ENCODE assay signal across 18 cellular contexts in the genomic region with DNA sequence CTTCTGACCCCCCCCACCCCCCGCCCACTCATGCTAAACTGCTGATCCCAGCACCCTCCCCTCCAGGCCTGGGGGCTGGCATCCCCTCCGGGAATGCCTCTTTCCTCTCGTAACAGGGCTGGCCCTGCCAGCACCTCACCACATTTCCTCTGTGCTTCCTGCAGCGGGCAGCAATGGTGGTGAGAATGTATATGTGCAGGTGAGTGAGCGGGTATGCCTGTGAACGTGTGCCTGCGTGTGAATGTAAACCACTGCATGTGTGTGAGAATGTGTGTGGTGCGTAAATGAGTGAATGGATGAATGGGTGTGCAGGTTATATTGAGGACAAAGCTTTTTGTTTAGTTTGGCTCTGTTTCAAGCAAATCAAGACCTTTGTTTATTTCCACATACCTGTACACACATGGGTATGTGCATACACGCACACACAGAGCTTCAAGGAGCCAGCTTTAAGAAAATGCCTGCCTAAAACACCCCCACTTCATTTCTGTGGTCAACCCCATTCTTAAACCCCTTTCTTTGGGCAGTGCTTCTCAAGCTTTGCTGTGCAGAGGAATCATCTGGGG.
"Had no signal": no experiment of that assay in that cellular context is flagged by ENCODE, and none has a peak within 500 bp of the region (broad histone marks: within the 10 kb centered on the region; RNA-seq: fewer than 3 reads in every experiment).

No MANE protein-coding gene starts in this region.

- H3K4me3 Mint-ChIP-seq: activated CD4-positive, alpha-beta memory T cell treated with anti-CD3 and anti-CD28 coated beads for 36 hours; activated naive CD4-positive, alpha-beta T cell treated with anti-CD3 and anti-CD28 coated beads, Interleukin-2, amount 50 U/mL, for 24 hours; naive thymus-derived CD4-positive, alpha-beta T cell had no signal

- H3K4me1 ChIP-seq: esophagus muscularis mucosa, heart right ventricle, psoas muscle had no signal

- H3K9me3 ChIP-seq: ovary, psoas muscle had no signal

- H3K27me3 ChIP-seq: esophagus muscularis mucosa, heart right ventricle, ovary, upper lobe of left lung had no signal

- DNase-seq: activated CD4-positive, alpha-beta memory T cell treated with anti-CD3 and anti-CD28 coated beads for 36 hours; activated effector memory CD4-positive, alpha-beta T cell treated with Interleukin-2 at 50 U/mL for 16 hours; activated T-cell treated with anti-CD3 and anti-CD28 coated beads, Interleukin-2, amount 50 U/mL, for 1 hour; effector CD4-positive, alpha-beta T cell; heart right ventricle; kidney glomerular epithelial cell; mesenchymal stem cell; naive thymus-derived CD4-positive, alpha-beta T cell; ovary; psoas muscle; right cardiac atrium; stimulated activated CD4-positive, alpha-beta T cell treated with anti-CD3 and anti-CD28 coated beads, Interleukin-2, amount 100 ng/mL, for 48 hours; WERI-Rb-1 had no signal

- H3K27me3 Mint-ChIP-seq: activated CD4-positive, alpha-beta memory T cell treated with anti-CD3 and anti-CD28 coated beads for 36 hours had no signal

- H3K36me3 Mint-ChIP-seq: activated CD4-positive, alpha-beta memory T cell treated with anti-CD3 and anti-CD28 coated beads for 36 hours; activated naive CD4-positive, alpha-beta T cell treated with anti-CD3 and anti-CD28 coated beads, Interleukin-2, amount 50 U/mL, for 24 hours had no signal

- H3K36me3 ChIP-seq: esophagus muscularis mucosa, heart right ventricle, ovary, thoracic aorta, upper lobe of left lung, WERI-Rb-1 had no signal

- H3K27ac ChIP-seq: esophagus muscularis mucosa, heart right ventricle, ovary, psoas muscle, skin epidermis, thoracic aorta, upper lobe of left lung, WERI-Rb-1 had no signal

- ATAC-seq: heart right ventricle; naive thymus-derived CD4-positive, alpha-beta T cell; psoas muscle; right cardiac atrium had no signal

- H3K4me3 ChIP-seq: esophagus muscularis mucosa, heart right ventricle, ovary, psoas muscle, skin epidermis, thoracic aorta, upper lobe of left lung had no signal

- H3K4me1 Mint-ChIP-seq: activated naive CD4-positive, alpha-beta T cell treated with anti-CD3 and anti-CD28 coated beads, Interleukin-2, amount 50 U/mL, for 24 hours had no signal

- H3K27ac Mint-ChIP-seq: activated CD4-positive, alpha-beta memory T cell treated with anti-CD3 and anti-CD28 coated beads for 36 hours; activated naive CD4-positive, alpha-beta T cell treated with anti-CD3 and anti-CD28 coated beads, Interleukin-2, amount 50 U/mL, for 24 hours had no signal
